1 cellular context compared by ENCODE assay signal in the genomic region with DNA sequence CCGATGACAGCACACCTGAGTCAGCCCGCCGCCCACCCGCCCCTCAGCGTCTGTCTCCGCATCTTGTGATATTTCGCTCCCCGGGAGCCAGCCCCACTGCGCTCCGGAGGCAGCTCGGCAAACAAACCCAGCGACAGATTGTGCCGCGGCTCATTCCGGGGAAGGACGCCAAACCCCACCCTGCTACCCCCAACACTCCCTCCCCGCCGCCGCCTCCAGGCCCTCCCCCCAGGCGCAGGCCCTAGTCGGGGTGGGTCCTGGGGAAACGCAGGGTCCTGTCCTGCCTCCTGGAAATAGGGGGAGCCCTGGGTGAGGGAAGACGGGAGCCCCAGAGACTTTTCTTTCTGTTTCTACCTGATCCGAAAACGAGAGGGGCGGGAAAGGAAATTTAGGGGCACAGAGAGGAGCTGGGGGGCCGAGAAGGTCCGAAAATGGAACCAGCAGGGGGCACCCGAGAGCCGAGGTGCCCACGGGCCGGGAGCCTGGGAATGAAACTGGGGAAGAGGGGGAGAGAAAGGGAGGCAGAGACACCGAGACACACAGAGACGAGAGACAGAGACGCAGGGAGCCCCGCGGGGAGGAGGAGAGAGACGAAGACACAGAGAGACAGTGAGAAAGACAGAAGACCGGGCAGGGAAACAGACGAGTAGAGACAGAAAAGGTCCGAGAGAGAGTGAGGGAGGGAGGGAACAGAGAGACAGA.
TF ChIP-seq lines count a peak whose summit lies in the region.

No MANE protein-coding gene starts in this region.

TF ChIP-seq in HepG2, 621 proteins besides CTCF, POLR2A, EP300 and RAD21 (continued from another document):
- TF ChIP-seq, protein P1, sequence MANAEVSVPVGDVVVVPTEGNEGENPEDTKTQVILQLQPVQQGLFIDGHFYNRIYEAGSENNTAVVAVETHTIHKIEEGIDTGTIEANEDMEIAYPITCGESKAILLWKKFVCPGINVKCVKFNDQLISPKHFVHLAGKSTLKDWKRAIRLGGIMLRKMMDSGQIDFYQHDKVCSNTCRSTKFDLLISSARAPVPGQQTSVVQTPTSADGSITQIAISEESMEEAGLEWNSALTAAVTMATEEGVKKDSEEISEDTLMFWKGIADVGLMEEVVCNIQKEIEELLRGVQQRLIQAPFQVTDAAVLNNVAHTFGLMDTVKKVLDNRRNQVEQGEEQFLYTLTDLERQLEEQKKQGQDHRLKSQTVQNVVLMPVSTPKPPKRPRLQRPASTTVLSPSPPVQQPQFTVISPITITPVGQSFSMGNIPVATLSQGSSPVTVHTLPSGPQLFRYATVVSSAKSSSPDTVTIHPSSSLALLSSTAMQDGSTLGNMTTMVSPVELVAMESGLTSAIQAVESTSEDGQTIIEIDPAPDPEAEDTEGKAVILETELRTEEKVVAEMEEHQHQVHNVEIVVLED (CRISPR knock-in tag; IDR thresholded peaks at IDR 0.05; ENCODE audit: borderline replicate concordance), result no peak
- TF ChIP-seq, protein P2, sequence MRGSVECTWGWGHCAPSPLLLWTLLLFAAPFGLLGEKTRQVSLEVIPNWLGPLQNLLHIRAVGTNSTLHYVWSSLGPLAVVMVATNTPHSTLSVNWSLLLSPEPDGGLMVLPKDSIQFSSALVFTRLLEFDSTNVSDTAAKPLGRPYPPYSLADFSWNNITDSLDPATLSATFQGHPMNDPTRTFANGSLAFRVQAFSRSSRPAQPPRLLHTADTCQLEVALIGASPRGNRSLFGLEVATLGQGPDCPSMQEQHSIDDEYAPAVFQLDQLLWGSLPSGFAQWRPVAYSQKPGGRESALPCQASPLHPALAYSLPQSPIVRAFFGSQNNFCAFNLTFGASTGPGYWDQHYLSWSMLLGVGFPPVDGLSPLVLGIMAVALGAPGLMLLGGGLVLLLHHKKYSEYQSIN (CRISPR knock-in tag; IDR thresholded peaks at IDR 0.05; ENCODE audit: borderline replicate concordance), result no peak
- TF ChIP-seq ZNF292 (CRISPR knock-in tag; IDR thresholded peaks at IDR 0.05; ENCODE audit: borderline replicate concordance, low read depth) (no peak), SRSF4 (IDR thresholded peaks at IDR 0.05; ENCODE audit: low read depth, low read length, poor library complexity, severe bottlenecking) (no peak), ZNF772 (CRISPR knock-in tag; IDR thresholded peaks at IDR 0.05) (0 out of 2 replicates have a peak, but pooled peaks have one; percentile 38), BRCA1 (CRISPR knock-in tag; IDR thresholded peaks at IDR 0.05) (no peak), HNRNPH1 (optimal IDR thresholded peaks at IDR 0.05; ENCODE audit: low read depth, low read length) (no peak), KDM5A (IDR thresholded peaks at IDR 0.05; ENCODE audit: borderline replicate concordance, low read length) (peak; percentile 23; the same call in 1 of the 2 replicates)
